8 cellular contexts compared by ENCODE assay signal in genomic region chr15:50183112-50183794, GRCh38. TPM values are rescaled to one million over a fixed set of nuclear protein-coding genes. Genes with fewer than 3 reads are reported as not detected.
DNase-seq lines count a peak whose midpoint lies in the region; ATAC-seq and TF ChIP-seq lines count a peak whose summit lies in the region.

No MANE protein-coding gene starts in this region.

- H3K27me3 ChIP-seq in mucosa of stomach (ENCODE audit: control insufficient read depth, insufficient read depth, low read length): peaks cover 15% of the 10 kb centered on the region
- H3K27me3 ChIP-seq in brain microvascular endothelial cell (replicated peaks): peaks cover 28% of the 10 kb centered on the region

- DNase-seq in activated CD8-positive, alpha-beta T cell treated with anti-CD3 and anti-CD28 coated beads for 36 hours: peak; percentile 59
- no peak for DNase-seq in iPS-NIHi11 (ENCODE audit: low spot score)
- no peak for DNase-seq in brain microvascular endothelial cell
- no peak for DNase-seq in NCI-H2107 treated with DMSO at 0.1 percent for 48 hours (lab: John Stamatoyannopoulos, UW; ENCODE audit: unreplicated experiment)
- no peak for DNase-seq in DMS 273 (lab: John Stamatoyannopoulos, UW; ENCODE audit: unreplicated experiment)

- H3K36me3 ChIP-seq in ES-I3 (ENCODE audit: insufficient read depth, low read length): no peaks in the 10 kb centered on the region
- no peaks in the 10 kb centered on the region for H3K36me3 ChIP-seq in mucosa of stomach (ENCODE audit: control insufficient read depth, insufficient read depth, low read length)
- no peaks in the 10 kb centered on the region for H3K36me3 ChIP-seq in brain microvascular endothelial cell (replicated peaks)

- H3K36me3 Mint-ChIP-seq in activated CD8-positive, alpha-beta T cell treated with anti-CD3 and anti-CD28 coated beads for 36 hours (ENCODE audit: low read depth): peaks cover 6% of the 10 kb centered on the region

- ATAC-seq in HG02623 (IDR thresholded peaks at IDR 0.05; ENCODE audit: unreplicated experiment): peak; percentile 41
- ATAC-seq in activated CD8-positive, alpha-beta T cell treated with anti-CD3 and anti-CD28 coated beads for 36 hours: peak; percentile 71

- H3K27ac Mint-ChIP-seq in activated CD8-positive, alpha-beta T cell treated with anti-CD3 and anti-CD28 coated beads for 36 hours: peak overlapping the region; percentile 86

- POLR2A ChIA-PET in activated CD8-positive, alpha-beta T cell treated with anti-CD3 and anti-CD28 coated beads for 36 hours (lab: Charles Lee): interaction anchor here (0.7 to 1.8 kb wide), 7 partner anchors 32 to 194 kb away, joined by 3 to 11 read pairs (median 3); partner anchors contain the start of gene GABPB1

- H3K9me3 ChIP-seq in ES-I3 (ENCODE audit: control insufficient read depth, insufficient read depth, low read length): no peaks in the 10 kb centered on the region
- no peaks in the 10 kb centered on the region for H3K9me3 ChIP-seq in mucosa of stomach (ENCODE audit: control insufficient read depth, low read length)

- H3K4me3 ChIP-seq in mucosa of stomach (ENCODE audit: low read length) (peak overlapping the region; percentile 3), brain microvascular endothelial cell (ENCODE audit: low read depth, low read length) (no peak overlapping the region)

- in situ Hi-C loops in brain microvascular endothelial cell (cut with HindIII; ENCODE audit: low pct_ligation_motif_present, low sequenced_read_pairs): no loop called here

- intact Hi-C loops in activated CD8-positive, alpha-beta T cell treated with anti-CD3 and anti-CD28 coated beads for 36 hours (cut with micrococcal nuclease): loop anchor here (5.0 kb wide), 2 partner anchors 79 to 134 kb away; no protein-coding TSS in a partner anchor

- H3K4me1 ChIP-seq in ES-I3 (ENCODE audit: insufficient read depth, low read length): peaks cover 5% of the 10 kb centered on the region; the same call in 1 of the 2 replicates
- H3K4me1 ChIP-seq in mucosa of stomach (ENCODE audit: control insufficient read depth, insufficient read depth, low read length): peaks cover 10% of the 10 kb centered on the region

- peak overlapping the region; percentile 76; the same call in 1 of the 2 replicates for H3K9ac ChIP-seq in ES-I3 (ENCODE audit: low read depth, low read length)
- peak overlapping the region; percentile 14 for H3K9ac ChIP-seq in mucosa of stomach (ENCODE audit: low read length)

- TF ChIP-seq CTCF in activated CD8-positive, alpha-beta T cell treated with anti-CD3 and anti-CD28 coated beads for 36 hours (IDR thresholded peaks at IDR 0.05): no peak
- no peak for TF ChIP-seq CTCF in brain microvascular endothelial cell (IDR thresholded peaks at IDR 0.05; ENCODE audit: low read depth, low read length, missing control alignments)

- CTCF ChIA-PET in activated CD8-positive, alpha-beta T cell treated with anti-CD3 and anti-CD28 coated beads for 36 hours (lab: Charles Lee): interaction anchor here (0.9 to 3.3 kb wide), 11 partner anchors 15 to 136 kb away, joined by 3 to 27 read pairs (median 4); partner anchors contain the start of gene ATP8B4

- H3K9me3 Mint-ChIP-seq in activated CD8-positive, alpha-beta T cell treated with anti-CD3 and anti-CD28 coated beads for 36 hours: no peaks in the 10 kb centered on the region

- peak overlapping the region; percentile 93 for H3K4me3 Mint-ChIP-seq in activated CD8-positive, alpha-beta T cell treated with anti-CD3 and anti-CD28 coated beads for 36 hours

- H3K27me3 Mint-ChIP-seq in activated CD8-positive, alpha-beta T cell treated with anti-CD3 and anti-CD28 coated beads for 36 hours: peaks cover 17% of the 10 kb centered on the region

- H3K27ac ChIP-seq in brain microvascular endothelial cell: no peak overlapping the region

- peaks cover 9% of the 10 kb centered on the region for H3K4me1 Mint-ChIP-seq in activated CD8-positive, alpha-beta T cell treated with anti-CD3 and anti-CD28 coated beads for 36 hours (ENCODE audit: low read depth)

RNA-seq across cellular contexts. Expression of gene SLC27A2, which starts 1.3 kb away (rescaled TPM):
- total RNA-seq in activated CD8-positive, alpha-beta T cell treated with anti-CD3 and anti-CD28 coated beads for 36 hours: 1 to 10 TPM; 9.8 to 9.9 TPM
